In genomic region chr3:73498764-73499622, GRCh38 we compare ENCODE assay signal across 14 cellular contexts.
A peak's percentile ranks its signal among the peaks of the same experiment; 100 is the strongest.
DNase-seq lines count a peak whose midpoint lies in the region; ATAC-seq and TF ChIP-seq lines count a peak whose summit lies in the region.
"Had no signal": no experiment of that assay in that cellular context is flagged by ENCODE, and none has a peak within 500 bp of the region (broad histone marks: within the 10 kb centered on the region; RNA-seq: fewer than 3 reads in every experiment).

No MANE protein-coding gene starts in this region.

- no peak overlapping the region for H3K4ac ChIP-seq in neuronal stem cell (ENCODE audit: low read length)

- no peak overlapping the region for H2AK5ac ChIP-seq in neuronal stem cell (ENCODE audit: low read depth, low read length)

- H3K27ac ChIP-seq in neuronal stem cell (replicated peaks; ENCODE audit: low read length) = no peak overlapping the region
- H3K27ac ChIP-seq: epithelial cell of prostate had no signal

- H2BK12ac ChIP-seq in neuronal stem cell (ENCODE audit: low read length) = no peak overlapping the region

- no peak overlapping the region for H2AFZ ChIP-seq in neuronal stem cell (ENCODE audit: low read length)

- H3K4me3 Mint-ChIP-seq in activated T-helper 17 cell treated with anti-CD3 and anti-CD28 coated beads, Interleukin-2, amount 50 U/mL, for 72 hours = no peak overlapping the region
- H3K4me3 Mint-ChIP-seq in stimulated activated effector memory CD8-positive, alpha-beta T cell treated with anti-CD3 and anti-CD28 coated beads, Interleukin-12 subunit alpha, Interleukin-12 subunit beta, amount 100 ng/mL, for 72 hours = no peak overlapping the region
- H3K4me3 Mint-ChIP-seq: activated B cell treated with CpG ODN at 0.5 μM for 24 hours had no signal

- no peak overlapping the region for H4K8ac ChIP-seq in neuronal stem cell (ENCODE audit: low read depth, low read length)

- no peaks in the 10 kb centered on the region for H3K36me3 ChIP-seq in neuronal stem cell (replicated peaks in 1 of 2; ENCODE audit: control insufficient read depth in 2 of 2, insufficient read depth in 2 of 2, low read length in 2 of 2)

- H2BK5ac ChIP-seq in neuronal stem cell (ENCODE audit: low read length) = no peak overlapping the region

- no peak overlapping the region for H3K23ac ChIP-seq in neuronal stem cell (ENCODE audit: low read depth, low read length, poor library complexity)

- WGBS in neuronal stem cell (ENCODE audit: extremely low coverage in 2 of 2, insufficient read length in 2 of 2, insufficient replicate concordance in 1 of 2), 2 donors = no CpG with 5 or more reads among the region's 23 CpGs

- H3K36me3 Mint-ChIP-seq in activated naive CD4-positive, alpha-beta T cell treated with anti-CD3 and anti-CD28 coated beads, Interleukin-2, amount 50 U/mL, for 72 hours = no peaks in the 10 kb centered on the region
- no peaks in the 10 kb centered on the region for H3K36me3 Mint-ChIP-seq in activated T-helper 17 cell treated with anti-CD3 and anti-CD28 coated beads, Interleukin-2, amount 50 U/mL, for 72 hours (ENCODE audit: low read depth)
- no peaks in the 10 kb centered on the region for H3K36me3 Mint-ChIP-seq in stimulated activated effector memory CD8-positive, alpha-beta T cell treated with anti-CD3 and anti-CD28 coated beads, Interleukin-12 subunit alpha, Interleukin-12 subunit beta, amount 100 ng/mL, for 72 hours

- H3K9me3 Mint-ChIP-seq in activated naive CD4-positive, alpha-beta T cell treated with anti-CD3 and anti-CD28 coated beads, Interleukin-2, amount 50 U/mL, for 72 hours = no peaks in the 10 kb centered on the region
- H3K9me3 Mint-ChIP-seq in activated T-helper 17 cell treated with anti-CD3 and anti-CD28 coated beads, Interleukin-2, amount 50 U/mL, for 72 hours = no peaks in the 10 kb centered on the region
- H3K9me3 Mint-ChIP-seq in stimulated activated effector memory CD8-positive, alpha-beta T cell treated with anti-CD3 and anti-CD28 coated beads, Interleukin-12 subunit alpha, Interleukin-12 subunit beta, amount 100 ng/mL, for 72 hours = no peaks in the 10 kb centered on the region
- H3K9me3 Mint-ChIP-seq: activated B cell treated with CpG ODN at 0.5 μM for 24 hours had no signal

- no peaks in the 10 kb centered on the region for H3K9me3 ChIP-seq in neuronal stem cell (replicated peaks in 1 of 2; ENCODE audit: control insufficient read depth in 2 of 2, insufficient read depth in 1 of 2, low read depth in 1 of 2, low read length in 2 of 2)

- no peaks in the 10 kb centered on the region for H3K4me1 Mint-ChIP-seq in activated T-helper 17 cell treated with anti-CD3 and anti-CD28 coated beads, Interleukin-2, amount 50 U/mL, for 72 hours
- no peaks in the 10 kb centered on the region for H3K4me1 Mint-ChIP-seq in stimulated activated effector memory CD8-positive, alpha-beta T cell treated with anti-CD3 and anti-CD28 coated beads, Interleukin-12 subunit alpha, Interleukin-12 subunit beta, amount 100 ng/mL, for 72 hours
- H3K4me1 Mint-ChIP-seq: activated B cell treated with CpG ODN at 0.5 μM for 24 hours had no signal

- no peak overlapping the region for H3K4me3 ChIP-seq in neuronal stem cell (ENCODE audit: low read length in 2 of 2)

- no peak overlapping the region for H3K4me2 ChIP-seq in neuronal stem cell (ENCODE audit: insufficient read depth, low read length, poor library complexity, severe bottlenecking)

- H3K27me3 ChIP-seq in neuronal stem cell (ENCODE audit: control insufficient read depth in 3 of 3, insufficient read depth in 3 of 3, low read depth in 1 of 3, low read length in 3 of 3) = no peaks in the 10 kb centered on the region

- H3K27ac Mint-ChIP-seq in activated naive CD4-positive, alpha-beta T cell treated with anti-CD3 and anti-CD28 coated beads, Interleukin-2, amount 50 U/mL, for 72 hours = no peak overlapping the region
- no peak overlapping the region for H3K27ac Mint-ChIP-seq in activated T-helper 17 cell treated with anti-CD3 and anti-CD28 coated beads, Interleukin-2, amount 50 U/mL, for 72 hours
- H3K27ac Mint-ChIP-seq in stimulated activated effector memory CD8-positive, alpha-beta T cell treated with anti-CD3 and anti-CD28 coated beads, Interleukin-12 subunit alpha, Interleukin-12 subunit beta, amount 100 ng/mL, for 72 hours = no peak overlapping the region
- H3K27ac Mint-ChIP-seq: activated B cell treated with CpG ODN at 0.5 μM for 24 hours had no signal

- no peak overlapping the region for H3K9ac ChIP-seq in neuronal stem cell (ENCODE audit: low read depth, low read length, poor library complexity)

- H3K4me1 ChIP-seq in neuronal stem cell (ENCODE audit: control insufficient read depth in 2 of 2, insufficient read depth in 1 of 2, low read depth in 1 of 2, low read length in 2 of 2) = peaks cover 1 to 6% of the 10 kb centered on the region in 2 donors

- no peak overlapping the region for H3K14ac ChIP-seq in neuronal stem cell (ENCODE audit: low read length)

- H2BK120ac ChIP-seq in neuronal stem cell (ENCODE audit: low read depth, low read length) = no peak overlapping the region

- ATAC-seq in activated naive CD4-positive, alpha-beta T cell treated with anti-CD3 and anti-CD28 coated beads, Interleukin-2, amount 50 U/mL, for 72 hours = peak; percentile 18 to 86
- ATAC-seq in HG02610 (IDR thresholded peaks at IDR 0.05; ENCODE audit: unreplicated experiment) = peak; percentile 76
- peak; percentile 69 for ATAC-seq in activated T-helper 17 cell treated with anti-CD3 and anti-CD28 coated beads, Interleukin-2, amount 50 U/mL, for 72 hours (replicated peaks)
- ATAC-seq in stimulated activated effector memory CD8-positive, alpha-beta T cell treated with anti-CD3 and anti-CD28 coated beads, Interleukin-12 subunit alpha, Interleukin-12 subunit beta, amount 100 ng/mL, for 72 hours = peak; percentile 56
- no peak for ATAC-seq in GM18502 (IDR thresholded peaks at IDR 0.05; ENCODE audit: poor library complexity, unreplicated experiment)

- H3K27me3 Mint-ChIP-seq in activated T-helper 17 cell treated with anti-CD3 and anti-CD28 coated beads, Interleukin-2, amount 50 U/mL, for 72 hours = peaks cover 21% of the 10 kb centered on the region

- H2BK15ac ChIP-seq in neuronal stem cell (ENCODE audit: low read length) = no peak overlapping the region

- no peak overlapping the region for H4K91ac ChIP-seq in neuronal stem cell (ENCODE audit: low read depth, low read length, poor library complexity)

- no peak for DNase-seq in activated naive CD4-positive, alpha-beta T cell treated with anti-CD3 and anti-CD28 coated beads, Interleukin-2, amount 50 U/mL, for 72 hours (ENCODE audit: low spot score in 2 of 2)
- no peak for DNase-seq in activated naive CD4-positive, alpha-beta T cell treated with anti-CD3 and anti-CD28 coated beads, Interleukin-2, amount 50 U/mL, for 16 hours
- DNase-seq in stimulated activated effector memory CD8-positive, alpha-beta T cell treated with anti-CD3 and anti-CD28 coated beads, Interleukin-12 subunit alpha, Interleukin-12 subunit beta, amount 100 ng/mL, for 72 hours (ENCODE audit: low spot score in 2 of 2) = no peak
- DNase-seq in neuronal stem cell (ENCODE audit: low spot score) = no peak
- no peak for DNase-seq in erythroblast (lab: John Stamatoyannopoulos, UW)
- DNase-seq: activated B cell treated with CpG ODN at 0.5 μM for 24 hours; activated effector memory CD4-positive, alpha-beta T cell treated with anti-CD3 and anti-CD28 coated beads, Interleukin-2, amount 50 U/mL, for 16 hours; caudate nucleus; DMS53; NCI-H1436 treated with DMSO at 0.1 percent for 48 hours had no signal

- no peaks in the 10 kb centered on the region for H3K79me1 ChIP-seq in neuronal stem cell (ENCODE audit: low read depth, low read length)

- TF ChIP-seq POLR2A in erythroblast (IDR thresholded peaks at IDR 0.05; ENCODE audit: low read length) = no peak

- no peak overlapping the region for H3K18ac ChIP-seq in neuronal stem cell (ENCODE audit: low read length)
